In genomic region chr11:111417011-111417765, GRCh38 we compare ENCODE assay signal across 1 cellular context.
TF ChIP-seq lines count a peak whose summit lies in the region.

No MANE protein-coding gene starts in this region.

TF ChIP-seq in GM12878, 131 proteins besides CTCF, POLR2A, EP300 and RAD21 (continued from another document and continues in another):
- peak; percentile 47 for TF ChIP-seq BCL3 (IDR thresholded peaks at IDR 0.05; ENCODE audit: borderline replicate concordance, insufficient read depth, low read depth, low read length, poor library complexity, severe bottlenecking)
- no peak for TF ChIP-seq CEBPB (IDR thresholded peaks at IDR 0.05; ENCODE audit: borderline replicate concordance in 1 of 2, low read depth in 2 of 2, low read length in 2 of 2)
- no peak for TF ChIP-seq BCLAF1 (IDR thresholded peaks at IDR 0.05)
- peak; percentile 56 for TF ChIP-seq ATF7 (IDR thresholded peaks at IDR 0.05; ENCODE audit: low read depth)
- TF ChIP-seq HDAC6 (IDR thresholded peaks at IDR 0.05; ENCODE audit: unreplicated experiment) = peak; percentile 47
- TF ChIP-seq RUNX3 (IDR thresholded peaks at IDR 0.05; ENCODE audit: low read length) = no peak
- TF ChIP-seq MLLT1 (IDR thresholded peaks at IDR 0.05) = no peak
- TF ChIP-seq BCL11A (IDR thresholded peaks at IDR 0.05; ENCODE audit: low read depth, low read length) = peak; percentile 38; the same call in 1 of the 2 replicates
- no peak for TF ChIP-seq YY1 (IDR thresholded peaks at IDR 0.05; ENCODE audit: low read depth, low read length)
- TF ChIP-seq RELB (IDR thresholded peaks at IDR 0.05; ENCODE audit: low read depth) = no peak
- 0 out of 2 replicates have a peak, but pooled peaks have one; percentile 45 for TF ChIP-seq WRNIP1 (IDR thresholded peaks at IDR 0.05; ENCODE audit: borderline replicate concordance, low read depth, low read length)
- TF ChIP-seq PKNOX1 (IDR thresholded peaks at IDR 0.05) = peak; percentile 96
- TF ChIP-seq ZNF274 (IDR thresholded peaks at IDR 0.05; ENCODE audit: insufficient read depth, insufficient read length) = no peak
- TF ChIP-seq HDGF (IDR thresholded peaks at IDR 0.05) = no peak
- no peak; the same call in none of the 2 replicates for TF ChIP-seq POLR2AphosphoS5 (IDR thresholded peaks at IDR 0.05; ENCODE audit: low read length)
- peak; percentile 50; the same call in 1 of the 2 replicates for TF ChIP-seq RB1 (IDR thresholded peaks at IDR 0.05; ENCODE audit: borderline replicate concordance)
- TF ChIP-seq KLF5 (IDR thresholded peaks at IDR 0.05; ENCODE audit: partially characterized antibody) = no peak
- no peak for TF ChIP-seq ZBED1 (IDR thresholded peaks at IDR 0.05; ENCODE audit: borderline replicate concordance)
- TF ChIP-seq SMARCA5 (IDR thresholded peaks at IDR 0.05) = peak; percentile 94
- no peak for TF ChIP-seq FOXK2 (IDR thresholded peaks at IDR 0.05)
- TF ChIP-seq MYC (IDR thresholded peaks at IDR 0.05; ENCODE audit: insufficient read depth, insufficient read length, insufficient replicate concordance, low read length, severe bottlenecking) = no peak
- peak; percentile 44 for TF ChIP-seq SP1 (IDR thresholded peaks at IDR 0.05; ENCODE audit: low read depth, low read length)
- TF ChIP-seq TBL1XR1 (IDR thresholded peaks at IDR 0.05; ENCODE audit: low read depth, low read length) = peak; percentile 76
- TF ChIP-seq EGR1 (IDR thresholded peaks at IDR 0.05; ENCODE audit: borderline replicate concordance in 1 of 2, low read depth in 2 of 2, low read length in 2 of 2) = 0 out of 3 replicates have a peak, but pooled peaks of 1 of the 2 experiments have one; percentile 52
- TF ChIP-seq ZNF217 (IDR thresholded peaks at IDR 0.05) = no peak
- no peak for TF ChIP-seq PRDM15 (CRISPR knock-in tag; IDR thresholded peaks at IDR 0.05)
- no peak for TF ChIP-seq GABPA (IDR thresholded peaks at IDR 0.05; ENCODE audit: low read depth)
- TF ChIP-seq SMAD5 (IDR thresholded peaks at IDR 0.05; ENCODE audit: low read depth) = no peak; the same call in 1 of the 2 replicates
- no peak for TF ChIP-seq LARP7 (IDR thresholded peaks at IDR 0.05)
- no peak; a peak in 2 of 4 replicates for TF ChIP-seq IKZF2 (IDR thresholded peaks at IDR 0.05)
- TF ChIP-seq TCF12 (IDR thresholded peaks at IDR 0.05; ENCODE audit: low read depth, low read length) = 0 out of 2 replicates have a peak, but pooled peaks have one; percentile 42
- no peak for TF ChIP-seq SMAD1 (IDR thresholded peaks at IDR 0.05; ENCODE audit: low read depth, partially characterized antibody)
- TF ChIP-seq NFXL1 (IDR thresholded peaks at IDR 0.05; ENCODE audit: borderline replicate concordance) = no peak
- TF ChIP-seq TCF7 (IDR thresholded peaks at IDR 0.05; ENCODE audit: borderline replicate concordance) = no peak
- peak; percentile 6; the same call in 1 of the 2 replicates for TF ChIP-seq JUNB (IDR thresholded peaks at IDR 0.05)
- no peak for TF ChIP-seq SREBF2 (IDR thresholded peaks at IDR 0.05; ENCODE audit: low read length)
- no peak; the same call in 1 of the 2 replicates for TF ChIP-seq CBFB (IDR thresholded peaks at IDR 0.05; ENCODE audit: low read depth)
- TF ChIP-seq PAX8 (IDR thresholded peaks at IDR 0.05) = no peak
- no peak for TF ChIP-seq KAT2A (conservative IDR thresholded peaks at IDR 0.05; ENCODE audit: control insufficient read depth, low read depth, low read length)
- no peak for TF ChIP-seq ATF3 (IDR thresholded peaks at IDR 0.05; ENCODE audit: borderline replicate concordance, extremely low read depth, low read depth, low read length)
- TF ChIP-seq CHD2 (IDR thresholded peaks at IDR 0.05; ENCODE audit: borderline replicate concordance, low read depth, low read length) = peak; percentile 75; the same call in 1 of the 2 replicates
- TF ChIP-seq BRCA1 (IDR thresholded peaks at IDR 0.05; ENCODE audit: low read depth, low read length) = no peak
- TF ChIP-seq ESRRA (IDR thresholded peaks at IDR 0.05; ENCODE audit: low read length) = peak; percentile 94; the same call in 1 of the 2 replicates
- peak; percentile 38 for TF ChIP-seq DPF2 (IDR thresholded peaks at IDR 0.05)
- TF ChIP-seq IRF5 (IDR thresholded peaks at IDR 0.05; ENCODE audit: borderline replicate concordance) = no peak
- no peak for TF ChIP-seq MYB (IDR thresholded peaks at IDR 0.05; ENCODE audit: borderline replicate concordance, low read depth, low read length)
- TF ChIP-seq ATF2 (IDR thresholded peaks at IDR 0.05; ENCODE audit: low read length) = no peak
- peak; percentile 60 for TF ChIP-seq CREM (IDR thresholded peaks at IDR 0.05; ENCODE audit: low read depth)
- TF ChIP-seq STAT3 (IDR thresholded peaks at IDR 0.05; ENCODE audit: low read depth, low read length) = 0 out of 2 replicates have a peak, but pooled peaks have one; percentile 22
- peak; percentile 30; the same call in 1 of the 2 replicates for TF ChIP-seq TCF3 (IDR thresholded peaks at IDR 0.05; ENCODE audit: borderline replicate concordance, insufficient read depth, low read depth, low read length)
